In genomic region chr13:93169980-93170379, GRCh38 we compare ENCODE assay signal across 1 cellular context.
TF ChIP-seq lines count a peak whose summit lies in the region.

No MANE protein-coding gene starts in this region.

TF ChIP-seq in SK-N-SH, 30 proteins besides CTCF, POLR2A, EP300 and RAD21 (continued from another document):
- TF ChIP-seq PBX3 (IDR thresholded peaks at IDR 0.05) (peak; percentile 53), RXRA (IDR thresholded peaks at IDR 0.05; ENCODE audit: borderline replicate concordance, low read depth) (peak; percentile 56; the same call in 1 of the 2 replicates)
